25 cellular contexts compared by ENCODE assay signal in genomic region chr11:13160745-13161144, GRCh38.
A peak's percentile ranks its signal among the peaks of the same experiment; 100 is the strongest.
DNase-seq lines count a peak whose midpoint lies in the region; ATAC-seq, FAIRE-seq and TF ChIP-seq lines count a peak whose summit lies in the region.
"Had no signal": no experiment of that assay in that cellular context is flagged by ENCODE, and none has a peak within 500 bp of the region (broad histone marks: within the 10 kb centered on the region; RNA-seq: fewer than 3 reads in every experiment).

No MANE protein-coding gene starts in this region.

- H3K27ac ChIP-seq in GM12878 (ENCODE audit: control insufficient read depth, insufficient read depth) = no peak overlapping the region
- peak overlapping the region; percentile 69 for H3K27ac ChIP-seq in smooth muscle cell (ENCODE audit: low read depth)
- H3K27ac ChIP-seq: dorsolateral prefrontal cortex, uterus had no signal

- peak; percentile 76 for ATAC-seq in GM12878
- ATAC-seq in esophagus mucosa = peak; percentile 95
- no peak for ATAC-seq in HG03108 (IDR thresholded peaks at IDR 0.05; ENCODE audit: unreplicated experiment)
- ATAC-seq in HG03354 (IDR thresholded peaks at IDR 0.05; ENCODE audit: poor library complexity, severe bottlenecking, unreplicated experiment) = no peak
- ATAC-seq: HepG2, Panc1 had no signal

- BruUV-seq in GM12878 (replicated peaks; lab: Mats Ljungman, UMichigan) = no TSS peak

- in situ Hi-C loops in GM12878 (cut with MboI) = no loop called here

- FAIRE-seq in GM12878 (lab: Jason Lieb, UNC) = no peak
- FAIRE-seq: HepG2 had no signal

- no peaks in the 10 kb centered on the region for H4K20me1 ChIP-seq in GM12878 (ENCODE audit: control insufficient read depth, insufficient read depth)
- no peaks in the 10 kb centered on the region for H4K20me1 ChIP-seq in smooth muscle cell (ENCODE audit: low read depth)

- no peaks in the 10 kb centered on the region for H3K36me3 ChIP-seq in GM12878 (ENCODE audit: control insufficient read depth in 2 of 2, insufficient read depth in 2 of 2, low read length in 1 of 2)
- no peaks in the 10 kb centered on the region for H3K36me3 ChIP-seq in smooth muscle cell (ENCODE audit: low read depth)
- H3K36me3 ChIP-seq: uterus had no signal

- TF ChIP-seq EP300 in GM12878 (IDR thresholded peaks at IDR 0.05; ENCODE audit: borderline replicate concordance in 1 of 2, control insufficient read depth in 1 of 2, low read depth in 2 of 2, low read length in 2 of 2) = no peak

- no peak overlapping the region for H3K4me2 ChIP-seq in GM12878 (ENCODE audit: control insufficient read depth, insufficient read depth)
- no peak overlapping the region for H3K4me2 ChIP-seq in smooth muscle cell

- H3K9ac ChIP-seq in GM12878 (ENCODE audit: control insufficient read depth, insufficient read depth, low read length) = no peak overlapping the region
- H3K9ac ChIP-seq in smooth muscle cell (ENCODE audit: low read depth) = peak overlapping the region; percentile 29

- DNase-seq in HPDE6-E6E7 (ENCODE audit: extremely low spot score) (peak; percentile 77), GM12878 (ENCODE audit: low read depth, low spot score) (no peak), smooth muscle cell (lab: John Stamatoyannopoulos, UW; ENCODE audit: unreplicated experiment) (no peak), NCI-H774 (lab: John Stamatoyannopoulos, UW) (no peak)
- no peak for DNase-seq in NK-92 treated with Interleukin-12 subunit alpha and Interleukin-12 subunit beta, amount 100 ng/mL, for 24 hours (lab: John Stamatoyannopoulos, UW)
- DNase-seq: activated CD4-positive, alpha-beta memory T cell treated with anti-CD3 and anti-CD28 coated beads, Interleukin-2, amount 10 ng/mL, durations not matched to agents 7 days and 5 days; activated CD4-positive, alpha-beta T cell treated with anti-CD3 and anti-CD28 coated beads for 1 hour; activated CD8-positive, alpha-beta memory T cell treated with anti-CD3 and anti-CD28 coated beads, Interleukin-2, amount 50 U/mL, for 4 hours; activated naive CD4-positive, alpha-beta T cell treated with Interleukin-2 at 50 U/mL for 16 hours; CD4-positive, alpha-beta memory T cell; cerebellar nuclear complex; dorsolateral prefrontal cortex; H7; Karpas-422; NCI-H1436 treated with DMSO at 0.1 percent for 48 hours; NCI-H2107; NCI-H524 treated with DMSO at 0.1 percent for 48 hours; SIG-M5; stimulated activated naive CD4-positive, alpha-beta T cell treated with Interleukin-2 at 50 U/mL for 16 hours; uterus had no signal

- H3K9me3 ChIP-seq in GM12878 (replicated peaks; ENCODE audit: control insufficient read depth, insufficient read depth, low read length) (no peaks in the 10 kb centered on the region), smooth muscle cell (replicated peaks; ENCODE audit: low read depth) (no peaks in the 10 kb centered on the region)
- H3K9me3 ChIP-seq: uterus had no signal

- WGBS in GM12878 (ENCODE audit: insufficient coverage, insufficient replicate concordance, low lambda C conversion rate, missing lambda C conversion rate) = 25% methylated on average over 4 of the region's 4 CpGs
- WGBS in smooth muscle cell (ENCODE audit: low lambda C conversion rate) = 55% methylated on average over 4 of the region's 4 CpGs

- TF ChIP-seq POLR2A in GM12878 (IDR thresholded peaks at IDR 0.05; ENCODE audit: low read depth, low read length) = no peak

- intact Hi-C loops in GM12878 (cut with micrococcal nuclease; ENCODE audit: unreplicated experiment) = no loop called here

- H3K4me1 ChIP-seq in GM12878 (ENCODE audit: control insufficient read depth, insufficient read depth, low read length) = no peaks in the 10 kb centered on the region
- H3K4me1 ChIP-seq in smooth muscle cell (ENCODE audit: low read depth) = peaks cover 15% of the 10 kb centered on the region
- H3K4me1 ChIP-seq: uterus had no signal

- H3F3A ChIP-seq in smooth muscle cell (ENCODE audit: low read depth) = no peaks in the 10 kb centered on the region

- POLR2A ChIA-PET in GM12878 (lab: Charles Lee) = interaction anchor here (1.2 kb wide), 1 partner anchor 11 kb away, joined by 3 read pairs; no protein-coding TSS in a partner anchor

- TF ChIP-seq RAD21 in GM12878 (IDR thresholded peaks at IDR 0.05; ENCODE audit: insufficient read depth, low read depth, low read length) = no peak

- H3K27me3 ChIP-seq in GM12878 (replicated peaks in 1 of 2; ENCODE audit: control insufficient read depth in 2 of 2, insufficient read depth in 2 of 2, low read length in 1 of 2) = no peaks in the 10 kb centered on the region
- no peaks in the 10 kb centered on the region for H3K27me3 ChIP-seq in smooth muscle cell (ENCODE audit: low read depth)
- H3K27me3 ChIP-seq: uterus had no signal

- TF ChIP-seq CTCF in GM12878 (IDR thresholded peaks at IDR 0.05 in 2 of 3, conservative IDR thresholded peaks at IDR 0.05 in 1 of 3; ENCODE audit: control insufficient read depth in 2 of 3, extremely low read depth in 1 of 3, insufficient read depth in 1 of 3, low read depth in 3 of 3, low read length in 3 of 3) = no peak
- no peak for TF ChIP-seq CTCF in smooth muscle cell (IDR thresholded peaks at IDR 0.05; ENCODE audit: borderline replicate concordance, insufficient read depth, poor library complexity, severe bottlenecking)

- SMC1A ChIA-PET in GM12878 (lab: Charles Lee; ENCODE audit: uncharacterized antibody, unreplicated experiment) = interaction anchor here (0.9 to 3.8 kb wide), 4 partner anchors 9 to 262 kb away, joined by 3 to 15 read pairs (median 4); no protein-coding TSS in a partner anchor

- RAD21 ChIA-PET in GM12878 (lab: Charles Lee; ENCODE audit: unreplicated experiment) = no interaction called here

- CTCF ChIA-PET in GM12878 (lab: Yijun Ruan, JAX) = interaction anchor here (2.4 kb wide), 1 partner anchor 10 kb away, joined by 10 read pairs; no protein-coding TSS in a partner anchor

- H3K4me3 ChIP-seq in GM12878 (no peak overlapping the region), smooth muscle cell (no peak overlapping the region)
- H3K4me3 ChIP-seq: dorsolateral prefrontal cortex, uterus had no signal

- H3K79me2 ChIP-seq in GM12878 (ENCODE audit: control insufficient read depth, insufficient read depth, low read length) (no peaks in the 10 kb centered on the region), smooth muscle cell (ENCODE audit: low read depth) (no peaks in the 10 kb centered on the region)

- H2AFZ ChIP-seq in GM12878 (ENCODE audit: control insufficient read depth, low read depth, low read length) (no peak overlapping the region), smooth muscle cell (ENCODE audit: low read depth) (no peak overlapping the region)

TF ChIP-seq in GM12878, 131 proteins besides CTCF, POLR2A, EP300 and RAD21 (continues in another document):
- TF ChIP-seq FOS (IDR thresholded peaks at IDR 0.05; ENCODE audit: borderline replicate concordance, extremely low read depth, insufficient read length) (no peak), ZBTB11 (CRISPR knock-in tag; IDR thresholded peaks at IDR 0.05) (no peak), RBBP5 (conservative IDR thresholded peaks at IDR 0.05) (no peak), SIX5 (IDR thresholded peaks at IDR 0.05; ENCODE audit: low read depth, low read length, severe bottlenecking) (no peak), E2F8 (IDR thresholded peaks at IDR 0.05; ENCODE audit: low read depth, partially characterized antibody) (no peak), NR2C1 (IDR thresholded peaks at IDR 0.05) (no peak), HDAC6 (IDR thresholded peaks at IDR 0.05; ENCODE audit: unreplicated experiment) (no peak)

Comparison
In these comparisons a context has a peak if more than half of its experiments do, and no peak if none do; other contexts are left out.
1. ATAC-seq: peak in GM12878 (single experiment) and esophagus mucosa (single experiment); none in HG03108 (single experiment) and HG03354 (single experiment).